20 cellular contexts compared by ENCODE assay signal in genomic region chr1:64838486-64838885, GRCh38.
"Had no signal": no experiment of that assay in that cellular context is flagged by ENCODE, and none has a peak within 500 bp of the region (broad histone marks: within the 10 kb centered on the region; RNA-seq: fewer than 3 reads in every experiment).

No MANE protein-coding gene starts in this region.

- H3K9me3 Mint-ChIP-seq: activated CD4-positive, alpha-beta T cell treated with anti-CD3 and anti-CD28 coated beads, Interleukin-2, amount 10 ng/mL, durations not matched to agents 7 days and 5 days; activated naive CD4-positive, alpha-beta T cell treated with anti-CD3 and anti-CD28 coated beads, Interleukin-2, amount 50 U/mL, for 24 hours; dendritic cell treated with granulocyte-macrophage colony-stimulating factor and Interleukin-4, amounts not matched to agents 40 ng/mL and 50 ng/mL, for 4 days; neural progenitor cell; stimulated activated naive B cell treated with anti-CD40 and anti-IgM and Interleukin-4, amounts not matched to agents 10 μg/mL and 1 μg/mL and 100 μg/mL, for 72 hours had no signal

- DNase-seq: activated CD4-positive, alpha-beta T cell treated with anti-CD3 and anti-CD28 coated beads, Interleukin-2, amount 10 ng/mL, durations not matched to agents 7 days and 5 days; activated CD8-positive, alpha-beta memory T cell treated with anti-CD3 and anti-CD28 coated beads for 24 hours; activated CD8-positive, alpha-beta memory T cell treated with anti-CD3 and anti-CD28 coated beads, Interleukin-2, amount 50 U/mL, for 48 hours; activated effector memory CD4-positive, alpha-beta T cell treated with Interleukin-2 at 50 U/mL for 16 hours; activated T-cell treated with anti-CD3 and anti-CD28 coated beads, Interleukin-2, amount 50 U/mL, for 48 hours; effector memory CD4-positive, alpha-beta T cell; heart left ventricle; left ventricle myocardium inferior; sigmoid colon; stimulated activated naive B cell treated with anti-CD40 and anti-IgM and Interleukin-4, amounts not matched to agents 10 μg/mL and 1 μg/mL and 100 μg/mL, for 72 hours; T1000; upper lobe of right lung had no signal

- H2AFZ ChIP-seq: neural progenitor cell had no signal

- H3K36me3 ChIP-seq: neural progenitor cell had no signal

- H3K27ac ChIP-seq: breast epithelium, epithelial cell of prostate, heart left ventricle, left ventricle myocardium inferior, neural progenitor cell, sigmoid colon, thoracic aorta, upper lobe of right lung had no signal

- H3K4me1 ChIP-seq: breast epithelium, sigmoid colon, upper lobe of right lung had no signal

- H3K27ac Mint-ChIP-seq: activated CD4-positive, alpha-beta T cell treated with anti-CD3 and anti-CD28 coated beads, Interleukin-2, amount 10 ng/mL, durations not matched to agents 7 days and 5 days; activated naive CD4-positive, alpha-beta T cell treated with anti-CD3 and anti-CD28 coated beads, Interleukin-2, amount 50 U/mL, for 24 hours; dendritic cell treated with granulocyte-macrophage colony-stimulating factor and Interleukin-4, amounts not matched to agents 40 ng/mL and 50 ng/mL, for 4 days had no signal

- H3K27me3 ChIP-seq: breast epithelium, heart left ventricle, neural progenitor cell, sigmoid colon, upper lobe of right lung had no signal

- H3K27me3 Mint-ChIP-seq: activated CD4-positive, alpha-beta T cell treated with anti-CD3 and anti-CD28 coated beads, Interleukin-2, amount 10 ng/mL, durations not matched to agents 7 days and 5 days; activated naive CD4-positive, alpha-beta T cell treated with anti-CD3 and anti-CD28 coated beads, Interleukin-2, amount 50 U/mL, for 24 hours; dendritic cell treated with granulocyte-macrophage colony-stimulating factor and Interleukin-4, amounts not matched to agents 40 ng/mL and 50 ng/mL, for 4 days; stimulated activated naive B cell treated with anti-CD40 and anti-IgM and Interleukin-4, amounts not matched to agents 10 μg/mL and 1 μg/mL and 100 μg/mL, for 72 hours had no signal

- H3K9ac ChIP-seq: neural progenitor cell had no signal

- H3K4me3 Mint-ChIP-seq: activated CD4-positive, alpha-beta T cell treated with anti-CD3 and anti-CD28 coated beads, Interleukin-2, amount 10 ng/mL, durations not matched to agents 7 days and 5 days; activated naive CD4-positive, alpha-beta T cell treated with anti-CD3 and anti-CD28 coated beads, Interleukin-2, amount 50 U/mL, for 24 hours; dendritic cell treated with granulocyte-macrophage colony-stimulating factor and Interleukin-4, amounts not matched to agents 40 ng/mL and 50 ng/mL, for 4 days; neural progenitor cell; stimulated activated naive B cell treated with anti-CD40 and anti-IgM and Interleukin-4, amounts not matched to agents 10 μg/mL and 1 μg/mL and 100 μg/mL, for 72 hours had no signal

- H3K4me1 Mint-ChIP-seq: activated CD4-positive, alpha-beta T cell treated with anti-CD3 and anti-CD28 coated beads, Interleukin-2, amount 10 ng/mL, durations not matched to agents 7 days and 5 days; activated naive CD4-positive, alpha-beta T cell treated with anti-CD3 and anti-CD28 coated beads, Interleukin-2, amount 50 U/mL, for 24 hours had no signal

- ATAC-seq: activated CD4-positive, CD25-positive, alpha-beta regulatory T cell treated with anti-CD3 and anti-CD28 coated beads, Interleukin-2, amount 50 U/mL, for 24 hours; heart left ventricle; SK-N-SH treated with all-trans-retinoic acid at 6 μM for 48 hours; stimulated activated naive B cell treated with anti-CD40 and anti-IgM and Interleukin-4, amounts not matched to agents 10 μg/mL and 1 μg/mL and 100 μg/mL, for 72 hours; upper lobe of right lung had no signal

- H3K4me2 ChIP-seq: neural progenitor cell had no signal

- H3K9me3 ChIP-seq: breast epithelium, heart left ventricle, left ventricle myocardium inferior, sigmoid colon, thoracic aorta, upper lobe of right lung had no signal

- H3K4me3 ChIP-seq: breast epithelium, heart left ventricle, left ventricle myocardium inferior, neural progenitor cell, sigmoid colon, thoracic aorta, upper lobe of right lung had no signal
